In the genomic region with DNA sequence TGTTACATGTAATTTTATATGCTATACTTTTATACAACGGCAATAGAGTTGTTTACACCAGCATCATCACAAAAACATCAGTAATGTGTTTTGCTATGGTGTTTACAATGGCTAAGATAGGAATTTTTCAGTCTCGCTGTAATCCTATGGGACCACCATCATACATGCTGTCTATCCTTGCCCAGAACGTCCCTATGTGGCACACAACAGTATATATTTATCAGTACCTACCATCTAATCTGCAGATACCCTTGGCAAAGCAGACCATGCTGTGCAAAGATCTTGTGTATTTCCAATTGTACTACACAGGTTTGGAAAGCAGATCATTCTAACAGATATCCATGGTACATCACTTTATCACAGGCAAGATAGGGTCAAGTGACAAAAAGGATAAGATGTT, we compare ENCODE assay signal across 28 cellular contexts.
"Had no signal": no experiment of that assay in that cellular context is flagged by ENCODE, and none has a peak within 500 bp of the region (broad histone marks: within the 10 kb centered on the region; RNA-seq: fewer than 3 reads in every experiment).

No MANE protein-coding gene starts in this region.

- H3K27me3 ChIP-seq: colonic mucosa, dorsolateral prefrontal cortex, esophagus muscularis mucosa, esophagus squamous epithelium, foreskin keratinocyte, gastrocnemius medialis, gastroesophageal sphincter, heart left ventricle, heart right ventricle had no signal

- H3K4me1 ChIP-seq: colonic mucosa, foreskin keratinocyte had no signal

- ATAC-seq: effector memory CD8-positive, alpha-beta T cell; esophagus mucosa; foreskin keratinocyte; gastrocnemius medialis; gastroesophageal sphincter; heart left ventricle; heart right ventricle had no signal

- H3K27me3 Mint-ChIP-seq: dendritic cell treated with granulocyte-macrophage colony-stimulating factor and Interleukin-4, amounts not matched to agents 40 ng/mL and 50 ng/mL, for 4 days; effector memory CD8-positive, alpha-beta T cell had no signal

- H3K4me3 ChIP-seq: colonic mucosa, coronary artery, dorsolateral prefrontal cortex, esophagus muscularis mucosa, esophagus squamous epithelium, gastrocnemius medialis, gastroesophageal sphincter, heart left ventricle, heart right ventricle had no signal

- H3K4me3 Mint-ChIP-seq: dendritic cell treated with granulocyte-macrophage colony-stimulating factor and Interleukin-4, amounts not matched to agents 40 ng/mL and 50 ng/mL, for 4 days; effector memory CD8-positive, alpha-beta T cell; endodermal cell had no signal

- H3K27ac Mint-ChIP-seq: dendritic cell treated with granulocyte-macrophage colony-stimulating factor and Interleukin-4, amounts not matched to agents 40 ng/mL and 50 ng/mL, for 4 days; effector memory CD8-positive, alpha-beta T cell; endodermal cell had no signal

- DNase-seq: colonic mucosa; cortex of kidney; dermis blood vessel endothelial cell; dorsolateral prefrontal cortex; effector CD4-positive, alpha-beta T cell; effector CD8-positive, alpha-beta T cell; effector memory CD4-positive, alpha-beta T cell; effector memory CD8-positive, alpha-beta T cell; endodermal cell; erythroblast; esophagus squamous epithelium; foreskin fibroblast; foreskin keratinocyte; foreskin melanocyte; gastrocnemius medialis; glutamatergic neuron; heart left ventricle; heart right ventricle had no signal

- H3K27ac ChIP-seq: colonic mucosa, coronary artery, dorsolateral prefrontal cortex, epithelial cell of prostate, esophagus muscularis mucosa, esophagus squamous epithelium, foreskin keratinocyte, gastrocnemius medialis, gastroesophageal sphincter, heart left ventricle, heart right ventricle had no signal

- FAIRE-seq: colon, endometrium, endothelial cell of umbilical vein, frontal cortex had no signal

- H3K4me1 Mint-ChIP-seq: endodermal cell had no signal

- H3K9me3 ChIP-seq: colonic mucosa, esophagus muscularis mucosa, esophagus squamous epithelium, gastrocnemius medialis, gastroesophageal sphincter, heart left ventricle, heart right ventricle had no signal

- H3K9me3 Mint-ChIP-seq: dendritic cell treated with granulocyte-macrophage colony-stimulating factor and Interleukin-4, amounts not matched to agents 40 ng/mL and 50 ng/mL, for 4 days; effector memory CD8-positive, alpha-beta T cell; endodermal cell had no signal
